In genomic region chr1:206909883-206910318, GRCh38 we compare ENCODE assay signal across 2 cellular contexts.
TF ChIP-seq lines count a peak whose summit lies in the region.

No MANE protein-coding gene starts in this region.

TF ChIP-seq in IMR-90, 13 proteins besides CTCF, POLR2A, EP300 and RAD21:
- TF ChIP-seq BHLHE40 (IDR thresholded peaks at IDR 0.05; ENCODE audit: low read depth, low read length), result no peak
- no peak for TF ChIP-seq MAZ (IDR thresholded peaks at IDR 0.05; ENCODE audit: borderline replicate concordance, low read depth, low read length)
- no peak for TF ChIP-seq CHD1 (IDR thresholded peaks at IDR 0.05; ENCODE audit: low read depth, low read length)
- TF ChIP-seq CEBPB (IDR thresholded peaks at IDR 0.05; ENCODE audit: low read depth, low read length), result no peak
- no peak for TF ChIP-seq USF2 (IDR thresholded peaks at IDR 0.05; ENCODE audit: low read depth, low read length)
- TF ChIP-seq RCOR1 (IDR thresholded peaks at IDR 0.05; ENCODE audit: insufficient replicate concordance, low read length), result no peak
- no peak for TF ChIP-seq MAFK (IDR thresholded peaks at IDR 0.05; ENCODE audit: low read depth, low read length)
- TF ChIP-seq FOS (IDR thresholded peaks at IDR 0.05; ENCODE audit: low read depth, low read length), result no peak
- TF ChIP-seq RFX5 (IDR thresholded peaks at IDR 0.05; ENCODE audit: low read depth, low read length), result no peak
- no peak for TF ChIP-seq SMC3 (IDR thresholded peaks at IDR 0.05; ENCODE audit: low read depth, low read length)
- no peak for TF ChIP-seq NFE2L2 (IDR thresholded peaks at IDR 0.05; ENCODE audit: low read depth, low read length)
- TF ChIP-seq MXI1 (IDR thresholded peaks at IDR 0.05; ENCODE audit: borderline replicate concordance, low read depth, low read length), result no peak
- no peak for TF ChIP-seq ELK1 (IDR thresholded peaks at IDR 0.05; ENCODE audit: borderline replicate concordance, low read depth, low read length)

TF ChIP-seq in H1, 55 proteins besides CTCF, POLR2A, EP300 and RAD21:
- peak; percentile 75 for TF ChIP-seq KDM4A (IDR thresholded peaks at IDR 0.05; ENCODE audit: low read depth, low read length, severe bottlenecking)
- no peak; the same call in 1 of the 2 replicates for TF ChIP-seq SUZ12 (IDR thresholded peaks at IDR 0.05; ENCODE audit: low read length)
- no peak for TF ChIP-seq TEAD4 (IDR thresholded peaks at IDR 0.05; ENCODE audit: low read depth, low read length)
- no peak for TF ChIP-seq SIN3A (conservative IDR thresholded peaks at IDR 0.05 in 1 of 2, IDR thresholded peaks at IDR 0.05 in 1 of 2; ENCODE audit: low read depth in 1 of 2, low read length in 2 of 2)
- peak; percentile 44 for TF ChIP-seq EZH2 (IDR thresholded peaks at IDR 0.05; ENCODE audit: low read depth, low read length, severe bottlenecking)
- no peak for TF ChIP-seq NRF1 (IDR thresholded peaks at IDR 0.05; ENCODE audit: low read depth, low read length)
- TF ChIP-seq RNF2 (IDR thresholded peaks at IDR 0.05; ENCODE audit: borderline replicate concordance, low read depth, low read length, missing control alignments, poor library complexity, severe bottlenecking), result no peak
- TF ChIP-seq EGR1 (IDR thresholded peaks at IDR 0.05; ENCODE audit: borderline replicate concordance, low read depth, low read length), result no peak
- TF ChIP-seq POU5F1 (IDR thresholded peaks at IDR 0.05; ENCODE audit: low read depth, low read length), result no peak
- TF ChIP-seq ASH2L (IDR thresholded peaks at IDR 0.05; ENCODE audit: low read length), result peak; percentile 42
- TF ChIP-seq TBP (IDR thresholded peaks at IDR 0.05; ENCODE audit: low read depth, low read length), result no peak
- no peak for TF ChIP-seq NANOG (IDR thresholded peaks at IDR 0.05; ENCODE audit: insufficient read depth, low read depth, low read length, poor library complexity, severe bottlenecking)
